In genomic region chr9:105191508-105192118, GRCh38 we compare ENCODE assay signal across 1 cellular context.
TF ChIP-seq lines count a peak whose summit lies in the region.

No MANE protein-coding gene starts in this region.

TF ChIP-seq in liver, 16 proteins besides CTCF, POLR2A, EP300 and RAD21 (continued from another document):
- TF ChIP-seq EGR1 (IDR thresholded peaks at IDR 0.05; ENCODE audit: low read depth in 2 of 2) = peak in 1 of 2 donors; percentile 50
